Comparison of ENCODE assay signal across 16 cellular contexts in the genomic region with DNA sequence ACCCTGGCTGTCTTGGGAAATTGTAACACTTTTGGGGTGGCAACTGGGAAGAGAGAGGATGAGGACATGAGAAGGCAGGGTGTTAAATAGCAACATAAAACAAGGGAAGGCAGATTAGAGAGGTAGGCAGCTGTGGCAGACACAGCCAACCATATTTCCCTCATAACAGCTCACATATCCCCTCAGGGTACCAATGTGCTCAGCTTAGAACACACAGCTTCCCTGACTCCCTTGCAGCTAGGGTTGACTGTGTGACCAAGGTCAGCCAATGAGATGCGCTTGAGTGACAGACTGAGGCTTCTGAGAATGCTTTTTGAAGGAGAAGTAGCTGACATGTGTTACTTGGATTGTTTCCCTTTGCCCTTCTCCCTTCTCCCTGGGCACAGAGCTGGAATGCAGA. TPM values are rescaled to one million over a fixed set of nuclear protein-coding genes. Genes with fewer than 3 reads are reported as not detected.
DNase-seq lines count a peak whose midpoint lies in the region; ATAC-seq, FAIRE-seq and TF ChIP-seq lines count a peak whose summit lies in the region.
"Had no signal": no experiment of that assay in that cellular context is flagged by ENCODE, and none has a peak within 500 bp of the region (broad histone marks: within the 10 kb centered on the region; RNA-seq: fewer than 3 reads in every experiment).

No MANE protein-coding gene starts in this region.

- no peaks in the 10 kb centered on the region for H3K79me2 ChIP-seq in K562 (ENCODE audit: control insufficient read depth, insufficient read depth, low read length)

- DNase-seq in DMS53 (lab: John Stamatoyannopoulos, UW) (peak; percentile 29), DMS53 treated with DMSO at 0.1 percent for 48 hours (lab: John Stamatoyannopoulos, UW; ENCODE audit: unreplicated experiment) (no peak), LoVo (ENCODE audit: low spot score) (peak; percentile 14), K562 (ENCODE audit: extremely low read depth in 1 of 4, low spot score in 3 of 4) (no peak), HK-2 (ENCODE audit: unreplicated experiment) (no peak), kidney (no peak)
- DNase-seq: 8988T; Calu3; CD8-positive, alpha-beta T cell; DMS79 treated with DMSO at 0.1 percent for 48 hours; GF-D8; GOT3; H9 had no signal

- CTCF ChIA-PET in K562 (lab: Yijun Ruan, JAX; ENCODE audit: low intra/inter-chr PET ratio), result no interaction called here

- ATAC-seq in K562 (no peak), GM21576 (IDR thresholded peaks at IDR 0.05; ENCODE audit: unreplicated experiment) (no peak)
- ATAC-seq: CD8-positive, alpha-beta T cell had no signal

- H3K36me3 ChIP-seq in K562 (ENCODE audit: control insufficient read depth, insufficient read depth, low read length), result no peaks in the 10 kb centered on the region
- no peaks in the 10 kb centered on the region for H3K36me3 ChIP-seq in kidney (ENCODE audit: control insufficient read depth in 1 of 2, insufficient read depth in 2 of 2, low read length in 2 of 2)
- H3K36me3 ChIP-seq: BLaER1 had no signal

- H3K9me3 ChIP-seq in K562 (replicated peaks; ENCODE audit: control insufficient read depth, insufficient read depth, low read depth, low read length), result 0 out of 2 replicates have a peak, but pooled peaks cover 2% of the 10 kb centered on the region
- peaks cover 2 to 5% of the 10 kb centered on the region in 2 donors for H3K9me3 ChIP-seq in kidney (ENCODE audit: control insufficient read depth in 1 of 2, low read length in 2 of 2)

- no TSS peak for BruUV-seq in K562 (replicated peaks; lab: Mats Ljungman, UMichigan)

- no peak for FAIRE-seq in K562 (lab: Jason Lieb, UNC)
- no peak for FAIRE-seq in kidney (lab: Jason Lieb, UNC)

- intact Hi-C loops in K562 (cut with micrococcal nuclease), result no loop called here
- intact Hi-C loops in kidney (cut with DNase I), result no loop called here

- H4K20me1 ChIP-seq in K562 (replicated peaks; ENCODE audit: control insufficient read depth, insufficient read depth, low read length), result no peaks in the 10 kb centered on the region
- H4K20me1 ChIP-seq: BLaER1 had no signal

- TF ChIP-seq EP300 in K562 (IDR thresholded peaks at IDR 0.05; ENCODE audit: low read length), result no peak

- no peak overlapping the region for H3K9ac ChIP-seq in K562 (ENCODE audit: insufficient read depth in 1 of 2, low read depth in 2 of 2, low read length in 2 of 2)
- no peak overlapping the region for H3K9ac ChIP-seq in kidney (ENCODE audit: low read length in 2 of 2)
- H3K9ac ChIP-seq: BLaER1 had no signal

- H3K4me3 ChIP-seq in K562, result no peak overlapping the region
- no peak overlapping the region for H3K4me3 ChIP-seq in kidney (ENCODE audit: low read length in 2 of 2)
- H3K4me3 ChIP-seq: BLaER1 had no signal

- H3K9me1 ChIP-seq in K562 (ENCODE audit: control insufficient read depth, insufficient read depth, low read length), result no peaks in the 10 kb centered on the region

- TF ChIP-seq CTCF in K562 (IDR thresholded peaks at IDR 0.05 in 2 of 3, conservative IDR thresholded peaks at IDR 0.05 in 1 of 3; ENCODE audit: insufficient read depth in 2 of 3, low read depth in 1 of 3, low read length in 3 of 3), result no peak
- no peak for TF ChIP-seq CTCF in kidney (IDR thresholded peaks at IDR 0.05; ENCODE audit: borderline replicate concordance, extremely low read depth, insufficient read depth)

- WGBS in K562 (ENCODE audit: insufficient coverage, low coverage, missing lambda C conversion rate), result 0% methylated on average over 1 of the region's 1 CpG

- TF ChIP-seq RAD21 in K562 (CRISPR knock-in tag; conservative IDR thresholded peaks at IDR 0.05 in 1 of 2, IDR thresholded peaks at IDR 0.05 in 1 of 2), result no peak

- H3K27ac ChIP-seq in K562 (ENCODE audit: extremely low read depth, low read depth, low read length), result no peak overlapping the region
- no peak overlapping the region for H3K27ac ChIP-seq in kidney (ENCODE audit: low read depth in 2 of 2, low read length in 2 of 2)
- H3K27ac ChIP-seq: BLaER1, HL-60 had no signal

- no peak overlapping the region for H2AFZ ChIP-seq in K562 (ENCODE audit: low read depth, low read length)

- TF ChIP-seq POLR2A in K562 (conservative IDR thresholded peaks at IDR 0.05), result no peak

- no peaks in the 10 kb centered on the region for H3K4me1 ChIP-seq in K562 (replicated peaks in 1 of 2; ENCODE audit: control insufficient read depth in 2 of 2, insufficient read depth in 2 of 2, low read length in 2 of 2)
- no peaks in the 10 kb centered on the region for H3K4me1 ChIP-seq in kidney (ENCODE audit: control insufficient read depth in 1 of 2, insufficient read depth in 1 of 2, low read depth in 1 of 2, low read length in 2 of 2)

- H3K4me2 ChIP-seq in K562 (ENCODE audit: insufficient read depth, low read length), result no peak overlapping the region
- H3K4me2 ChIP-seq: BLaER1 had no signal

- H3K27me3 ChIP-seq in K562 (ENCODE audit: control insufficient read depth in 2 of 2, insufficient read depth in 2 of 2, low read length in 2 of 2), result no peaks in the 10 kb centered on the region
- H3K27me3 ChIP-seq: BLaER1 had no signal

- in situ Hi-C loops in K562 (cut with MboI), result no loop called here

- POLR2A ChIA-PET in K562 (lab: Yijun Ruan, JAX), result interaction anchor here (0.6 to 0.7 kb wide), 3 partner anchors 8 to 179 kb away, joined by 3 read pairs; no protein-coding TSS in a partner anchor

TF ChIP-seq in K562, 482 proteins besides CTCF, POLR2A, EP300 and RAD21:
- TF ChIP-seq, protein P1, sequence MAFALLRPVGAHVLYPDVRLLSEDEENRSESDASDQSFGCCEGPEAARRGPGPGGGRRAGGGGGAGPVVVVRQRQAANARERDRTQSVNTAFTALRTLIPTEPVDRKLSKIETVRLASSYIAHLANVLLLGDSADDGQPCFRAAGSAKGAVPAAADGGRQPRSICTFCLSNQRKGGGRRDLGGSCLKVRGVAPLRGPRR (CRISPR knock-in tag; IDR thresholded peaks at IDR 0.05), result no peak
- no peak for TF ChIP-seq KLF13 (tag; IDR thresholded peaks at IDR 0.05; ENCODE audit: borderline replicate concordance, low read depth)
- TF ChIP-seq, protein P2, sequence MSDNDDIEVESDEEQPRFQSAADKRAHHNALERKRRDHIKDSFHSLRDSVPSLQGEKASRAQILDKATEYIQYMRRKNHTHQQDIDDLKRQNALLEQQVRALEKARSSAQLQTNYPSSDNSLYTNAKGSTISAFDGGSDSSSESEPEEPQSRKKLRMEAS (CRISPR knock-in tag; IDR thresholded peaks at IDR 0.05), result no peak
- no peak for TF ChIP-seq STAT5B (CRISPR knock-in tag; IDR thresholded peaks at IDR 0.05)
- no peak for TF ChIP-seq SMAD4 (CRISPR knock-in tag; conservative IDR thresholded peaks at IDR 0.05)
- TF ChIP-seq NFYB (IDR thresholded peaks at IDR 0.05; ENCODE audit: extremely low read depth, insufficient read length), result peak; percentile 3
- TF ChIP-seq ZNF384 (IDR thresholded peaks at IDR 0.05; ENCODE audit: low read depth, low read length), result no peak
TF ChIP-seq in K562: peak in this region for 1.

RNA-seq across cellular contexts. Expression of gene SPATA13, which starts 28.8 kb away (rescaled TPM):
- total RNA-seq in K562 (2011; cell fraction: chromatin; rRNA removed; ENCODE audit: low replicate concordance), result 1.9 and 2.0 TPM in 2 replicates
- total RNA-seq in K562 (2011; cell fraction: nucleolus; rRNA removed), result 1.8 TPM in 2 replicates
- 0.38 and 0.44 TPM in 2 replicates for total RNA-seq in K562 (2011; cell fraction: nucleoplasm; rRNA removed)
- total RNA-seq in K562 (2014; rRNA removed), result 0.08 and 0.09 TPM in 2 replicates
- 0.03 and 0.29 TPM in 2 replicates for total RNA-seq in K562 (2014; rRNA removed; fragmentation: Illumina TruSeq; extraction: Trizol)
- 0.04 and 0.14 TPM in 2 replicates for total RNA-seq in K562 (2015; rRNA removed; fragmentation: Illumina TruSeq; extraction: Trizol)
- 0.25 and 0.42 TPM in 2 replicates for total RNA-seq in K562 (2021)
- polyA plus RNA-seq in K562 (2011; rRNA removed), result 0.03 and 0.99 TPM in 2 replicates
- 0.01 and 0.22 TPM in 2 replicates for polyA plus RNA-seq in K562 (2011; cell fraction: cytosol; rRNA removed)
- 0.14 and 0.24 TPM in 2 replicates for polyA plus RNA-seq in K562 (2011; cell fraction: nucleus; rRNA removed)
- polyA plus RNA-seq in K562 (2012), result 0.06 and 0.13 TPM in 2 replicates
- polyA plus RNA-seq in K562 (2014; fragmentation: Illumina TruSeq; extraction: Trizol), result 0.19 and 0.21 TPM in 2 replicates
- polyA plus RNA-seq in K562 (2014; fragmentation: Nextera tagmentation; extraction: Ambion mirVana), result not detected
- 0.08 and 0.18 TPM in 2 replicates for polyA plus RNA-seq in K562 (2014; rRNA removed)
- polyA minus RNA-seq in K562 (2011; rRNA and poly(A)+ RNA removed), result 0.27 and 0.91 TPM in 2 replicates
- polyA minus RNA-seq in K562 (2011; cell fraction: cytosol; rRNA and poly(A)+ RNA removed), result 0.19 and 1.2 TPM in 2 replicates
- polyA minus RNA-seq in K562 (2011; cell fraction: nucleus; rRNA and poly(A)+ RNA removed), result 0.67 and 0.78 TPM in 2 replicates
- total RNA-seq in kidney, result 69.2 TPM
- polyA plus RNA-seq in kidney (ENCODE audit: insufficient read depth, low read depth, low replicate concordance), result 12.3 TPM

Comparison
In these comparisons a context has a peak if more than half of its experiments do, and no peak if none do; other contexts are left out.
1. DNase-seq: peak in DMS53 (single experiment) and LoVo (single experiment); none in DMS53 treated with DMSO at 0.1 percent for 48 hours (single experiment), K562 (0 of 4), HK-2 (single experiment) and kidney (single experiment).
2. RNA of gene SPATA13, which starts 28.8 kb away (total RNA-seq): 69.2 TPM in kidney (single experiment); 0.03 to 2.0 TPM in K562; every median in the first group is over 10 times any median in the second.